ENCODE assay signal across 8 cellular contexts in the genomic region with DNA sequence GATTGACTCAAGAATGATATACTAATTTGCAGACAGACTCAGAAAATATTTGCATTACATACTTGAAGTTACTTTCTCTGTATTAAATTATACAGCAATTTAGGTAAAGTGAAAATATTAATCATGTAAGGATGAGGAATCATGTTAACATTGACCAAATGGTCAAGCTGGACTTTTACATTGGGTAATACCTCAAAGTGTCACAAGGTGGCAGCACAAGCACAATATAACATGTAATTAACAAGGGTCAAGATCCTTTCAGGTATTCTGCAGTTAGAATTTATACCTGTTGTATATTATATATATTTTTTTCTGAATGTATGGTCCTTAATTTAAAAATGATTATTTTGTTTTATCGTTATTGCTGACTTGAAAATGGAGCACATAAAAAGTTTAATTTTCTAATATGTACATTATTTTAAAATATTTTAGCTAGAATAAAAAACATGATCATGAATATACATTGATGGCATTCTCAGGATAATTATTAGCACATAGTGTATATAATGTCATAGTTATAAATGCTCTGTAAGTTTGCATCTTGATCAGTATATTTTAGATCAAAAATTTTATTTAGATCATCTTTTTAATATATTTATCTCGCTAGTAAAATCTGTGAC. TPM values are rescaled to one million over a fixed set of nuclear protein-coding genes. Genes with fewer than 3 reads are reported as not detected.
DNase-seq lines count a peak whose midpoint lies in the region; ATAC-seq and TF ChIP-seq lines count a peak whose summit lies in the region.

No MANE protein-coding gene starts in this region.

- no peak overlapping the region for H3K4me2 ChIP-seq in fibroblast of lung (ENCODE audit: extremely low read depth, insufficient read depth, low read length)

- no peaks in the 10 kb centered on the region for H3K36me3 ChIP-seq in fibroblast of lung (ENCODE audit: control insufficient read depth, insufficient read depth, low read length)

- TF ChIP-seq CTCF in fibroblast of lung (conservative IDR thresholded peaks at IDR 0.05 in 1 of 2, IDR thresholded peaks at IDR 0.05 in 1 of 2; ENCODE audit: low read depth in 1 of 2, low read length in 2 of 2) = peak; percentile 51 to 70

- no peaks in the 10 kb centered on the region for H3K79me2 ChIP-seq in fibroblast of lung (ENCODE audit: control insufficient read depth, insufficient read depth, low read length)

- no peaks in the 10 kb centered on the region for H3K27me3 ChIP-seq in fibroblast of lung (ENCODE audit: control insufficient read depth, insufficient read depth, low read length)

- no peak overlapping the region for H3K4me3 ChIP-seq in fibroblast of lung (replicated peaks in 1 of 4; ENCODE audit: control extremely low read depth in 1 of 4, insufficient read depth in 1 of 4, low read depth in 3 of 4, low read length in 4 of 4)

- no peak overlapping the region for H3K27ac ChIP-seq in fibroblast of lung (ENCODE audit: insufficient read depth, low read length)

- no peaks in the 10 kb centered on the region for H3K9me3 ChIP-seq in fibroblast of lung (ENCODE audit: control insufficient read depth, insufficient read depth, low read depth, low read length)

- ATAC-seq in GM19043 (IDR thresholded peaks at IDR 0.05; ENCODE audit: low read depth, unreplicated experiment) (peak; percentile 67), HG03378 (IDR thresholded peaks at IDR 0.05; ENCODE audit: unreplicated experiment) (peak; percentile 86), HG03460 (IDR thresholded peaks at IDR 0.05; ENCODE audit: unreplicated experiment) (no peak)

- H4K20me1 ChIP-seq in fibroblast of lung (ENCODE audit: control insufficient read depth, extremely low read depth, insufficient read depth, low read length) = no peaks in the 10 kb centered on the region

- DNase-seq in NCI-H1092 treated with DMSO at 0.1 percent for 48 hours (lab: John Stamatoyannopoulos, UW) = peak; percentile 15
- no peak for DNase-seq in NCI-H1092 (lab: John Stamatoyannopoulos, UW)
- peak; percentile 55 for DNase-seq in SK-N-DZ (ENCODE audit: low spot score)
- DNase-seq in fibroblast of lung (ENCODE audit: low read depth in 2 of 2) = peak; percentile 30 to 54
- DNase-seq in renal cortical epithelial cell (ENCODE audit: low read depth) = peak; percentile 56

- no peak overlapping the region for H3K9ac ChIP-seq in fibroblast of lung (ENCODE audit: insufficient read depth, low read length)

- no peaks in the 10 kb centered on the region for H3K4me1 ChIP-seq in fibroblast of lung (ENCODE audit: control insufficient read depth, extremely low read depth, insufficient read depth, low read length)

- H2AFZ ChIP-seq in fibroblast of lung (ENCODE audit: low read length) = no peak overlapping the region

RNA-seq across cellular contexts. Expression of a gene that starts 8.6 kb away (rescaled TPM):
- polyA plus RNA-seq in SK-N-DZ (2014; cell fraction: cytosol; rRNA removed) = not detected in 2 replicates
- polyA plus RNA-seq in SK-N-DZ (2014; cell fraction: nucleus; rRNA removed) = not detected in 2 replicates
- total RNA-seq in fibroblast of lung = 0.17 TPM in 1 of 2 replicates, not detected in the other
- polyA plus RNA-seq in fibroblast of lung = 0.44 and 7.7 TPM in 2 replicates
- polyA plus RNA-seq in fibroblast of lung (2012) = 0.24 and 2.4 TPM in 2 replicates
- polyA minus RNA-seq in fibroblast of lung (ENCODE audit: low replicate concordance) = 4.6 TPM in 1 of 2 replicates, not detected in the other
- total RNA-seq in renal cortical epithelial cell = not detected in 2 replicates
